In the genomic region with DNA sequence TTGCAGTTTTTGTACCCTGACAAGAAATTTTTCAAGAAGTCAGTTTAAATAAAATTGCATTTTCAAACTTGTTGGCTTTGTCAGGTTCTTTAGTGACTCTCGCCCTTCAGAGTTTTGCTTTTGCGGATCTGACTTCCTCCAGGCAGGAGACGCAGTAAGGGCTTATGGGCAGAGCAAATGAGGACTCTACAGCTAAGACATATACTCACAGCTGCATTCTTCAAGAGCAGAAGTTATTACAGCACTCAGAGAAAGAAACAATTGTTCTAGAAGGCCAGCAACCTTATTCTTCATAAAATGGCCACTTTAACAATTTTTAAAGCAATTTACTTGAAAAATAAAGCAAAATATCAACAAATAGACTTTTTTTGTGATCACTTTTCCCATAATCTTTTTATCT, we compare ENCODE assay signal across 6 cellular contexts.
"Had no signal": no experiment of that assay in that cellular context is flagged by ENCODE, and none has a peak within 500 bp of the region (broad histone marks: within the 10 kb centered on the region; RNA-seq: fewer than 3 reads in every experiment).

No MANE protein-coding gene starts in this region.

- H3K4me1 Mint-ChIP-seq: H9, IgD-negative memory B cell had no signal

- DNase-seq: H9, HCEC 1CT had no signal

- H3K27ac ChIP-seq: HL-60 had no signal

- H3K4me3 ChIP-seq: GM23338 had no signal

- H3K27me3 Mint-ChIP-seq: IgD-negative memory B cell had no signal

- H3K9me3 Mint-ChIP-seq: GM23338, H9, IgD-negative memory B cell had no signal

- ATAC-seq: GM23338, HepG2 had no signal

- H3K27ac Mint-ChIP-seq: GM23338, H9, IgD-negative memory B cell had no signal

- H3K4me3 Mint-ChIP-seq: GM23338, H9, IgD-negative memory B cell had no signal
